ENCODE assay signal across 12 cellular contexts in the genomic region with DNA sequence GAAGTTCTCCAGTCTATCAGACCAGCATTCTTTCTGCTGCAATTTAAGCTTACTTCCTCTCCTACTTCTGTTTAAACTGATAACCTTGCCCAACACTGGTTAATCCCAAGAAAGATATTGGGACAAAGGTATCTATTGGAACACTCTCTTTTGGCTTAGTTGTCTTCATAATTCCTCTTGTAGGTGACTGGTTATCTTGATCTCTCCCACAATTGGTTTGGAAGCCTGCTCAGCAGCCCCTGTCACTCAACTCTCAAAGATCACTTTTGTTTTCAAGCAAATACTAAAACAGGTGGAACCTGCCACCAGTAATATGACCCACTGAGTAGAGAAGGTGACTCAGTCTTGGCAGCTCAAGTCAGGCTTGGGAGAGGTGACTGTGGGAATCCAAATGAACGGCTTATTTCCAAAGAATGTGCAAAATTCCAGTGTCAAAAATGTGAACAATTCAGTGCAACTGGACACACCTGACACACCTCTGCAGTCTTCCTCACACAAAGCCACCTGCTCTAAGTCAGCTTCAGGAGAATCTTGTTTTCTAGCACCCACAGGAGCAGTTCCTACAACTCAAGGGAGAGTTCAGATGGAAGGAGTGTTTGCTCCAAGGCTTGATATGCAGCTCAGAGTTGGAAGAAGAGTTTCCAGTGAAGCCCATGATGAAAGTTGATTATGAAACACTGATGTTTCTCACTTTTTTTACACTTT.
A peak's percentile ranks its signal among the peaks of the same experiment; 100 is the strongest.
DNase-seq lines count a peak whose midpoint lies in the region; ATAC-seq, FAIRE-seq and TF ChIP-seq lines count a peak whose summit lies in the region.
"Had no signal": no experiment of that assay in that cellular context is flagged by ENCODE, and none has a peak within 500 bp of the region (broad histone marks: within the 10 kb centered on the region; RNA-seq: fewer than 3 reads in every experiment).

No MANE protein-coding gene starts in this region.

- H3K4me2 ChIP-seq in HCT116 (ENCODE audit: low read length) (peak overlapping the region; percentile 71), HepG2 (ENCODE audit: low read depth, low read length) (peak overlapping the region; percentile 36)

- peaks cover 2% of the 10 kb centered on the region for H3K36me3 Mint-ChIP-seq in activated CD4-positive, alpha-beta memory T cell treated with anti-CD3 and anti-CD28 coated beads, Interleukin-2, amount 10 ng/mL, durations not matched to agents 7 days and 5 days (ENCODE audit: low read depth)

- TF ChIP-seq CTCF in HCT116 (IDR thresholded peaks at IDR 0.05 in 2 of 3, conservative IDR thresholded peaks at IDR 0.05 in 1 of 3; ENCODE audit: borderline replicate concordance in 1 of 3, insufficient read depth in 1 of 3, low read depth in 2 of 3, low read length in 2 of 3) (no peak), HepG2 (CRISPR knock-in tag; IDR thresholded peaks at IDR 0.05) (no peak)

- ATAC-seq in HCT116, result peak; percentile 76
- peak; percentile 87 for ATAC-seq in HepG2
- ATAC-seq in GM18909 (IDR thresholded peaks at IDR 0.05; ENCODE audit: poor library complexity, unreplicated experiment), result no peak

- no peaks in the 10 kb centered on the region for H3K9me2 ChIP-seq in HCT116 (ENCODE audit: insufficient read depth)

- TF ChIP-seq POLR2A in HCT116 (IDR thresholded peaks at IDR 0.05; ENCODE audit: borderline replicate concordance, extremely low read depth, insufficient read depth, insufficient read length), result no peak
- TF ChIP-seq POLR2A in HepG2 (IDR thresholded peaks at IDR 0.05; ENCODE audit: insufficient read depth in 1 of 2, low read depth in 2 of 2, low read length in 2 of 2), result no peak

- FAIRE-seq in HepG2 (lab: Jason Lieb, UNC), result no peak

- BruUV-seq in HCT116 (replicated peaks; lab: Mats Ljungman, UMichigan) (no TSS peak), HepG2 (replicated peaks; lab: Mats Ljungman, UMichigan) (no TSS peak)

- WGBS in HepG2 (ENCODE audit: low lambda C conversion rate), result 25% methylated on average over 1 of the region's 1 CpG

- DNase-seq in A172 (ENCODE audit: low spot score), result peak; percentile 42
- peak; percentile 87 for DNase-seq in HCT116 (ENCODE audit: low read depth, low spot score)
- no peak for DNase-seq in activated CD4-positive, alpha-beta memory T cell treated with anti-CD3 and anti-CD28 coated beads, Interleukin-2, amount 10 ng/mL, durations not matched to agents 7 days and 5 days
- peak; percentile 77 for DNase-seq in HepG2 (ENCODE audit: low spot score)
- no peak for DNase-seq in SW 1271 (lab: John Stamatoyannopoulos, UW)
- DNase-seq in stimulated activated CD8-positive, alpha-beta memory T cell treated with anti-CD3 and anti-CD28 coated beads, Interleukin-4, amount 100 ng/mL, for 48 hours, result no peak
- no peak for DNase-seq in NCI-H82 treated with DMSO at 0.1 percent for 48 hours (lab: John Stamatoyannopoulos, UW; ENCODE audit: unreplicated experiment)
- DNase-seq: activated CD4-positive, CD25-positive, alpha-beta regulatory T cell treated with anti-CD3 and anti-CD28 coated beads, Interleukin-2, amount 50 U/mL, for 72 hours; GM23248; NCI-H774; posterior cingulate gyrus had no signal

- no peaks in the 10 kb centered on the region for H3K9me3 Mint-ChIP-seq in activated CD4-positive, alpha-beta memory T cell treated with anti-CD3 and anti-CD28 coated beads, Interleukin-2, amount 10 ng/mL, durations not matched to agents 7 days and 5 days

- TF ChIP-seq RAD21 in HCT116 (IDR thresholded peaks at IDR 0.05; ENCODE audit: low read depth), result peak; percentile 35
- no peak for TF ChIP-seq RAD21 in HepG2 (CRISPR knock-in tag; IDR thresholded peaks at IDR 0.05)

- in situ Hi-C loops in HepG2 (cut with HindIII; ENCODE audit: extremely low pct_ligation_motif_present, low pct_unique_long_range_greater_than_20kb), result no loop called here

- H3K9ac ChIP-seq in HCT116 (ENCODE audit: low read length) (peak overlapping the region; percentile 51), HepG2 (ENCODE audit: insufficient read depth, low read depth, low read length) (peak overlapping the region; percentile 19; the same call in 1 of the 2 replicates)
- H3K9ac ChIP-seq: GM23248 had no signal

- H3K27ac Mint-ChIP-seq in activated CD4-positive, alpha-beta memory T cell treated with anti-CD3 and anti-CD28 coated beads, Interleukin-2, amount 10 ng/mL, durations not matched to agents 7 days and 5 days, result peak overlapping the region; percentile 26

- CTCF ChIA-PET in HCT116 (lab: Charles Lee), result interaction anchor here (0.9 kb wide), 1 partner anchor 206 kb away, joined by 3 read pairs; no protein-coding TSS in a partner anchor
- CTCF ChIA-PET in activated CD4-positive, alpha-beta memory T cell treated with anti-CD3 and anti-CD28 coated beads, Interleukin-2, amount 10 ng/mL, durations not matched to agents 7 days and 5 days (lab: Charles Lee), result interaction anchor here (1.0 to 1.1 kb wide), 2 partner anchors 11 to 72 kb away, joined by 3 read pairs; no protein-coding TSS in a partner anchor
- CTCF ChIA-PET in HepG2 (lab: Yijun Ruan, JAX; ENCODE audit: low intra/inter-chr PET ratio, low total read pairs), result no interaction called here

- 0 out of 4 replicates have a peak, but pooled peaks of 1 of the 2 experiments have one; percentile 5 for TF ChIP-seq EP300 in HepG2 (IDR thresholded peaks at IDR 0.05; ENCODE audit: low read depth in 2 of 2, low read length in 2 of 2)
- no peak for TF ChIP-seq EP300 in HepG2 (CRISPR knock-in tag; IDR thresholded peaks at IDR 0.05; ENCODE audit: borderline replicate concordance)

- H3K4me3 ChIP-seq in HCT116 (replicated peaks in 1 of 2; ENCODE audit: low read depth in 1 of 2, low read length in 2 of 2) (peak overlapping the region in 1 of 2 experiments; percentile 44; a peak in 2 of 4 replicates), HepG2 (replicated peaks in 1 of 3; ENCODE audit: insufficient read depth in 1 of 3, low read depth in 2 of 3, low read length in 3 of 3) (no peak overlapping the region)
- H3K4me3 ChIP-seq: GM23248 had no signal

- POLR2A ChIA-PET in HCT116 (lab: Charles Lee), result interaction anchor here (0.6 to 1.9 kb wide), 6 partner anchors 11 to 84 kb away, joined by 3 to 9 read pairs (median 6); no protein-coding TSS in a partner anchor
- POLR2A ChIA-PET in activated CD4-positive, alpha-beta memory T cell treated with anti-CD3 and anti-CD28 coated beads, Interleukin-2, amount 10 ng/mL, durations not matched to agents 7 days and 5 days (lab: Charles Lee), result interaction anchor here (0.7 to 5.0 kb wide), 12 partner anchors 11 to 465 kb away, joined by 3 to 29 read pairs (median 4); a partner anchor contains a TSS
- POLR2A ChIA-PET in HepG2 (lab: Yijun Ruan, JAX), result interaction anchor here (0.8 to 1.8 kb wide), 6 partner anchors 14 to 83 kb away, joined by 3 to 7 read pairs (median 4); a partner anchor contains a TSS

- RAD21 ChIA-PET in HCT116 (lab: Charles Lee; ENCODE audit: low non-redundant PET in 1 of 2, low total read pairs in 2 of 2, uncharacterized antibody in 2 of 2, unreplicated experiment in 2 of 2), result no interaction called here

- peak overlapping the region; percentile 21 for H3K4me3 Mint-ChIP-seq in activated CD4-positive, alpha-beta memory T cell treated with anti-CD3 and anti-CD28 coated beads, Interleukin-2, amount 10 ng/mL, durations not matched to agents 7 days and 5 days

- H3K27ac ChIP-seq in HCT116 (ENCODE audit: low read depth, low read length) (peak overlapping the region; percentile 80), HepG2 (ENCODE audit: extremely low read length, insufficient read depth, low read length) (peak overlapping the region; percentile 12)
- H3K27ac ChIP-seq: GM23248 had no signal

- H3K9me3 ChIP-seq in HCT116 (ENCODE audit: control insufficient read depth in 1 of 2, insufficient read depth in 1 of 2, low read depth in 1 of 2, low read length in 2 of 2) (no peaks in the 10 kb centered on the region), HepG2 (ENCODE audit: low read length) (no peaks in the 10 kb centered on the region)

- no peaks in the 10 kb centered on the region for H3K36me3 ChIP-seq in HCT116 (ENCODE audit: control insufficient read depth in 1 of 2, insufficient read depth in 2 of 2, low read length in 2 of 2)
- no peaks in the 10 kb centered on the region for H3K36me3 ChIP-seq in HepG2 (replicated peaks in 1 of 2; ENCODE audit: control insufficient read depth in 1 of 2, insufficient read depth in 2 of 2, low read length in 2 of 2)

- no peak overlapping the region for H2AFZ ChIP-seq in HCT116 (ENCODE audit: low read depth, low read length, poor library complexity, severe bottlenecking)
- H2AFZ ChIP-seq in HepG2 (ENCODE audit: low read length), result no peak overlapping the region
- H2AFZ ChIP-seq: GM23248 had no signal

- H3K27me3 Mint-ChIP-seq in activated CD4-positive, alpha-beta memory T cell treated with anti-CD3 and anti-CD28 coated beads, Interleukin-2, amount 10 ng/mL, durations not matched to agents 7 days and 5 days, result no peaks in the 10 kb centered on the region

- no peaks in the 10 kb centered on the region for H4K20me1 ChIP-seq in HCT116 (ENCODE audit: insufficient read depth)
- no peaks in the 10 kb centered on the region for H4K20me1 ChIP-seq in HepG2 (ENCODE audit: insufficient read depth, low read length)

- H3K79me2 ChIP-seq in HCT116 (ENCODE audit: insufficient read depth, low read length) (peaks cover 7% of the 10 kb centered on the region; the same call in 1 of the 2 replicates), HepG2 (ENCODE audit: insufficient read depth, low read length) (no peaks in the 10 kb centered on the region)

- intact Hi-C loops in HCT116 (cut with micrococcal nuclease) (no loop called here), HepG2 (cut with micrococcal nuclease; ENCODE audit: unreplicated experiment) (no loop called here)

- no peaks in the 10 kb centered on the region for H3K27me3 ChIP-seq in HCT116 (ENCODE audit: insufficient read depth, low read length)
- H3K27me3 ChIP-seq in HepG2 (ENCODE audit: control insufficient read depth in 1 of 2, insufficient read depth in 2 of 2, low read length in 2 of 2), result no peaks in the 10 kb centered on the region

- peaks cover 68% of the 10 kb centered on the region for H3K4me1 Mint-ChIP-seq in activated CD4-positive, alpha-beta memory T cell treated with anti-CD3 and anti-CD28 coated beads, Interleukin-2, amount 10 ng/mL, durations not matched to agents 7 days and 5 days

- H3K4me1 ChIP-seq in HCT116 (ENCODE audit: control insufficient read depth in 1 of 2, insufficient read depth in 2 of 2, low read length in 2 of 2) (peaks cover 77 to 93% of the 10 kb centered on the region in 2 experiments), HepG2 (ENCODE audit: insufficient read depth, low read length) (peaks cover 87% of the 10 kb centered on the region)

TF ChIP-seq in HCT116, 20 proteins besides CTCF, POLR2A, EP300 and RAD21 (continues in another document):
- TF ChIP-seq YY1 (IDR thresholded peaks at IDR 0.05; ENCODE audit: extremely low read depth, insufficient replicate concordance, low read depth, low read length) (no peak), EZH2 (IDR thresholded peaks at IDR 0.05) (no peak), EZH2phosphoT487 (IDR thresholded peaks at IDR 0.05; ENCODE audit: borderline replicate concordance) (no peak), EGR1 (IDR thresholded peaks at IDR 0.05; ENCODE audit: low read depth) (no peak)

TF ChIP-seq in HepG2, 621 proteins besides CTCF, POLR2A, EP300 and RAD21 (continues in another document):
- TF ChIP-seq ARHGAP35 (CRISPR knock-in tag; IDR thresholded peaks at IDR 0.05; ENCODE audit: borderline replicate concordance) (no peak), TARDBP (CRISPR knock-in tag; IDR thresholded peaks at IDR 0.05) (peak; percentile 54; the same call in 1 of the 2 replicates), MTF1 (CRISPR knock-in tag; IDR thresholded peaks at IDR 0.05) (no peak)

Comparison
In these comparisons a context has a peak if more than half of its experiments do, and no peak if none do; other contexts are left out.
1. DNase-seq: peak in A172 (single experiment), HCT116 (single experiment) and HepG2 (single experiment); none in activated CD4-positive, alpha-beta memory T cell treated with anti-CD3 and anti-CD28 coated beads, Interleukin-2, amount 10 ng/mL, durations not matched to agents 7 days and 5 days (single experiment), SW 1271 (0 of 2), stimulated activated CD8-positive, alpha-beta memory T cell treated with anti-CD3 and anti-CD28 coated beads, Interleukin-4, amount 100 ng/mL, for 48 hours (single experiment) and NCI-H82 treated with DMSO at 0.1 percent for 48 hours (single experiment).